Comparison of ENCODE assay signal across 8 cellular contexts in genomic region chr3:129626744-129627349, GRCh38. TPM values are rescaled to one million over a fixed set of nuclear protein-coding genes. Genes with fewer than 3 reads are reported as not detected.
DNase-seq lines count a peak whose midpoint lies in the region; ATAC-seq and TF ChIP-seq lines count a peak whose summit lies in the region.

No MANE protein-coding gene starts in this region.

- H3K27ac ChIP-seq in mesodermal cell (ENCODE audit: low read depth, low read length, severe bottlenecking) = peak overlapping the region; percentile 94

- H3K9ac ChIP-seq in endocrine pancreas (ENCODE audit: control insufficient read depth, insufficient read depth, low read length) = peak overlapping the region; percentile 92

- H3K9me3 ChIP-seq in endocrine pancreas (ENCODE audit: control insufficient read depth, low read length) (no peaks in the 10 kb centered on the region), mesodermal cell (ENCODE audit: control insufficient read depth, low read length) (no peaks in the 10 kb centered on the region)

- ATAC-seq in GM18505 (IDR thresholded peaks at IDR 0.05; ENCODE audit: unreplicated experiment) = peak; percentile 91
- peak; percentile 95 for ATAC-seq in HG02885 (IDR thresholded peaks at IDR 0.05; ENCODE audit: poor library complexity, unreplicated experiment)

- H3K4me3 ChIP-seq in endocrine pancreas (ENCODE audit: control insufficient read depth, insufficient read depth, low read length) (no peak overlapping the region), mesodermal cell (ENCODE audit: extremely low read depth, insufficient read depth, low read length, poor library complexity, severe bottlenecking) (peak overlapping the region; percentile 46)

- H3K4me3 Mint-ChIP-seq in activated CD4-positive, alpha-beta memory T cell treated with anti-CD3 and anti-CD28 coated beads, Interleukin-2, amount 10 ng/mL, durations not matched to agents 7 days and 5 days = peak overlapping the region; percentile 80

- no peaks in the 10 kb centered on the region for H3K9me3 Mint-ChIP-seq in activated CD4-positive, alpha-beta memory T cell treated with anti-CD3 and anti-CD28 coated beads, Interleukin-2, amount 10 ng/mL, durations not matched to agents 7 days and 5 days

- H3K4me1 ChIP-seq in endocrine pancreas (ENCODE audit: control insufficient read depth, insufficient read depth, low read length) (no peaks in the 10 kb centered on the region), mesodermal cell (ENCODE audit: control insufficient read depth, insufficient read depth, low read length, poor library complexity, severe bottlenecking) (peaks cover 40% of the 10 kb centered on the region)

- no peaks in the 10 kb centered on the region for H3K36me3 Mint-ChIP-seq in activated CD4-positive, alpha-beta memory T cell treated with anti-CD3 and anti-CD28 coated beads, Interleukin-2, amount 10 ng/mL, durations not matched to agents 7 days and 5 days (ENCODE audit: low read depth)

- H3K36me3 ChIP-seq in endocrine pancreas (ENCODE audit: control insufficient read depth, insufficient read depth, low read length) = no peaks in the 10 kb centered on the region
- no peaks in the 10 kb centered on the region for H3K36me3 ChIP-seq in mesodermal cell (ENCODE audit: control insufficient read depth, insufficient read depth, low read length)

- POLR2A ChIA-PET in activated CD4-positive, alpha-beta memory T cell treated with anti-CD3 and anti-CD28 coated beads, Interleukin-2, amount 10 ng/mL, durations not matched to agents 7 days and 5 days (lab: Charles Lee) = interaction anchor here (0.9 to 1.3 kb wide), 5 partner anchors 50 to 265 kb away, joined by 3 to 5 read pairs (median 3); no protein-coding TSS in a partner anchor

- H3K27me3 ChIP-seq in endocrine pancreas (ENCODE audit: control insufficient read depth, insufficient read depth, low read length) = no peaks in the 10 kb centered on the region

- peaks cover 7% of the 10 kb centered on the region for H3K27me3 Mint-ChIP-seq in activated CD4-positive, alpha-beta memory T cell treated with anti-CD3 and anti-CD28 coated beads, Interleukin-2, amount 10 ng/mL, durations not matched to agents 7 days and 5 days

- peaks cover 23% of the 10 kb centered on the region for H3K4me1 Mint-ChIP-seq in activated CD4-positive, alpha-beta memory T cell treated with anti-CD3 and anti-CD28 coated beads, Interleukin-2, amount 10 ng/mL, durations not matched to agents 7 days and 5 days

- peak; percentile 73 for TF ChIP-seq POLR2A in GM18505 (IDR thresholded peaks at IDR 0.05; ENCODE audit: borderline replicate concordance, extremely low read depth, insufficient read depth, insufficient read length)

- peak overlapping the region; percentile 79 for H3K27ac Mint-ChIP-seq in activated CD4-positive, alpha-beta memory T cell treated with anti-CD3 and anti-CD28 coated beads, Interleukin-2, amount 10 ng/mL, durations not matched to agents 7 days and 5 days

- peak; percentile 94 for DNase-seq in AG08396 (ENCODE audit: low spot score)
- DNase-seq in NCI-H2171 (lab: John Stamatoyannopoulos, UW) = peak; percentile 89
- DNase-seq in activated CD4-positive, alpha-beta memory T cell treated with anti-CD3 and anti-CD28 coated beads, Interleukin-2, amount 10 ng/mL, durations not matched to agents 7 days and 5 days = peak; percentile 79
- peak; percentile 66 to 74 for DNase-seq in stimulated activated CD8-positive, alpha-beta memory T cell treated with anti-CD3 and anti-CD28 coated beads, Interleukin-7, amount 100 ng/mL, for 48 hours (ENCODE audit: extremely low read depth in 1 of 2, low read depth in 1 of 2)

- 1 to 2% methylated on average over 41 to 45 of the region's 49 CpGs for WGBS in mesodermal cell (ENCODE audit: insufficient coverage in 2 of 2), 2 experiments

- CTCF ChIA-PET in activated CD4-positive, alpha-beta memory T cell treated with anti-CD3 and anti-CD28 coated beads, Interleukin-2, amount 10 ng/mL, durations not matched to agents 7 days and 5 days (lab: Charles Lee) = interaction anchor here (1.0 to 2.5 kb wide), 4 partner anchors 38 to 301 kb away, joined by 3 to 17 read pairs (median 3); no protein-coding TSS in a partner anchor

RNA-seq across cellular contexts. Expression of gene PLXND1, which starts 20.4 kb away (rescaled TPM):
- total RNA-seq in activated CD4-positive, alpha-beta memory T cell treated with anti-CD3 and anti-CD28 coated beads, Interleukin-2, amount 10 ng/mL, durations not matched to agents 7 days and 5 days = 10 to 100 TPM; 13.4 to 18.0 TPM
- polyA plus RNA-seq in mesodermal cell (2013, experiment 1 of 2) = 443 TPM
- 298 TPM for polyA plus RNA-seq in mesodermal cell (2013, experiment 2 of 2)
